In genomic region chr5:2675548-2675947, GRCh38 we compare ENCODE assay signal across 18 cellular contexts.
A peak's percentile ranks its signal among the peaks of the same experiment; 100 is the strongest.
DNase-seq lines count a peak whose midpoint lies in the region; ATAC-seq and TF ChIP-seq lines count a peak whose summit lies in the region.
"Had no signal": no experiment of that assay in that cellular context is flagged by ENCODE, and none has a peak within 500 bp of the region (broad histone marks: within the 10 kb centered on the region; RNA-seq: fewer than 3 reads in every experiment).

No MANE protein-coding gene starts in this region.

- peaks cover 6% of the 10 kb centered on the region for H3K9me3 Mint-ChIP-seq in CD8-positive, alpha-beta T cell

- H3K27ac Mint-ChIP-seq in CD8-positive, alpha-beta T cell = no peak overlapping the region
- H3K27ac Mint-ChIP-seq: CD14-positive monocyte had no signal

- intact Hi-C loops in CD8-positive, alpha-beta T cell (cut with DNase I, micrococcal nuclease) = no loop called here

- DNase-seq in DMS79 treated with DMSO at 0.1 percent for 48 hours (lab: John Stamatoyannopoulos, UW) (peak; percentile 91), NCI-H187 treated with DMSO at 0.1 percent for 48 hours (lab: John Stamatoyannopoulos, UW) (peak; percentile 79), NCI-H2196 treated with DMSO at 0.1 percent for 48 hours (lab: John Stamatoyannopoulos, UW; ENCODE audit: unreplicated experiment) (peak; percentile 58), pons (ENCODE audit: low spot score) (peak; percentile 36), putamen (ENCODE audit: low spot score) (no peak)
- no peak for DNase-seq in CD8-positive, alpha-beta T cell
- DNase-seq: ACHN, AML-193, COR-L47, DND-41, GDM1, KBM-7, NCI-H1694, NCI-H526 treated with DMSO at 0.1 percent for 48 hours, PC-3, SW 1271 had no signal

- TF ChIP-seq CTCF in CD8-positive, alpha-beta T cell (IDR thresholded peaks at IDR 0.05) = no peak

- POLR2A ChIA-PET in CD8-positive, alpha-beta T cell (lab: Charles Lee) = no interaction called here

- no peak overlapping the region for H3K27ac ChIP-seq in CD8-positive, alpha-beta T cell (ENCODE audit: low read depth, low read length)

- H3K4me1 ChIP-seq in CD8-positive, alpha-beta T cell (ENCODE audit: insufficient read depth, low read length) = no peaks in the 10 kb centered on the region

- no peaks in the 10 kb centered on the region for H3K36me3 ChIP-seq in CD8-positive, alpha-beta T cell (ENCODE audit: insufficient read depth, low read length)

- no peaks in the 10 kb centered on the region for H3K4me1 Mint-ChIP-seq in CD8-positive, alpha-beta T cell (ENCODE audit: low read depth)
- H3K4me1 Mint-ChIP-seq: CD14-positive monocyte had no signal

- no peak overlapping the region for H3K4me3 Mint-ChIP-seq in CD8-positive, alpha-beta T cell
- H3K4me3 Mint-ChIP-seq: CD14-positive monocyte had no signal

- H3K4me3 ChIP-seq in CD8-positive, alpha-beta T cell (ENCODE audit: low read depth, low read length) = no peak overlapping the region

- H3K9me3 ChIP-seq in CD8-positive, alpha-beta T cell (ENCODE audit: low read length) = no peaks in the 10 kb centered on the region

- H3K27me3 Mint-ChIP-seq in CD8-positive, alpha-beta T cell (ENCODE audit: low read depth) = no peaks in the 10 kb centered on the region

- no peak for ATAC-seq in CD8-positive, alpha-beta T cell
- no peak for ATAC-seq in GM21825 (IDR thresholded peaks at IDR 0.05; ENCODE audit: unreplicated experiment)
- ATAC-seq: PC-3 had no signal

- no peaks in the 10 kb centered on the region for H3K27me3 ChIP-seq in CD8-positive, alpha-beta T cell (ENCODE audit: insufficient read depth, low read length)

- CTCF ChIA-PET in CD8-positive, alpha-beta T cell (lab: Charles Lee) = no interaction called here

- H3K36me3 Mint-ChIP-seq in CD8-positive, alpha-beta T cell = no peaks in the 10 kb centered on the region
- H3K36me3 Mint-ChIP-seq: CD14-positive monocyte had no signal

Comparison
In these comparisons a context has a peak if more than half of its experiments do, and no peak if none do; other contexts are left out.
1. DNase-seq: peak in DMS79 treated with DMSO at 0.1 percent for 48 hours (single experiment), NCI-H187 treated with DMSO at 0.1 percent for 48 hours (single experiment), NCI-H2196 treated with DMSO at 0.1 percent for 48 hours (single experiment) and pons (single experiment); none in CD8-positive, alpha-beta T cell (0 of 7) and putamen (single experiment).